15 cellular contexts compared by ENCODE assay signal in genomic region chr10:42795701-42796100, GRCh38. TPM values are rescaled to one million over a fixed set of nuclear protein-coding genes. Genes with fewer than 3 reads are reported as not detected.
DNase-seq lines count a peak whose midpoint lies in the region; ATAC-seq, FAIRE-seq and TF ChIP-seq lines count a peak whose summit lies in the region.
"Had no signal": no experiment of that assay in that cellular context is flagged by ENCODE, and none has a peak within 500 bp of the region (broad histone marks: within the 10 kb centered on the region; RNA-seq: fewer than 3 reads in every experiment).

No MANE protein-coding gene starts in this region.

- no peak for ATAC-seq in T-helper 17 cell
- ATAC-seq: A549; CD8-positive, alpha-beta T cell; HCT116 had no signal

- TF ChIP-seq POLR2A in GM12891 (IDR thresholded peaks at IDR 0.05; ENCODE audit: low read depth, low read length): no peak

- H3K27me3 Mint-ChIP-seq in T-helper 17 cell: no peaks in the 10 kb centered on the region

- DNase-seq in T-helper 17 cell (no peak), foreskin melanocyte (peak; percentile 70), putamen (ENCODE audit: low spot score) (peak; percentile 18), GM19238 (ENCODE audit: insufficient read length, low spot score) (no peak), GM12891 (ENCODE audit: insufficient read length, low spot score) (no peak)
- DNase-seq in stimulated activated CD4-positive, alpha-beta T cell treated with anti-CD3 and anti-CD28 coated beads, Interleukin-15, amount 100 ng/mL, for 24 hours: no peak
- DNase-seq: Caco-2; CD8-positive, alpha-beta T cell; DND-41; GDM1; GM23248 had no signal

- H3K4me1 Mint-ChIP-seq in T-helper 17 cell: peaks cover 19% of the 10 kb centered on the region
- H3K4me1 Mint-ChIP-seq: CD14-positive monocyte had no signal

- H3K4me3 Mint-ChIP-seq in T-helper 17 cell: no peak overlapping the region
- H3K4me3 Mint-ChIP-seq: CD14-positive monocyte; CD8-positive, alpha-beta T cell had no signal

- no peaks in the 10 kb centered on the region for H3K9me3 ChIP-seq in T-helper 17 cell (ENCODE audit: control insufficient read depth, low read length, poor library complexity, severe bottlenecking)
- H3K9me3 ChIP-seq: A549, Caco-2 had no signal

- peak overlapping the region; percentile 9 for H3K27ac Mint-ChIP-seq in T-helper 17 cell
- H3K27ac Mint-ChIP-seq: CD14-positive monocyte; CD8-positive, alpha-beta T cell had no signal

- FAIRE-seq in GM12891 (lab: Jason Lieb, UNC): no peak
- FAIRE-seq: A549, H54 had no signal

- H3K36me3 Mint-ChIP-seq in T-helper 17 cell (ENCODE audit: low read depth): peaks cover 38% of the 10 kb centered on the region

TF ChIP-seq in GM12891, 5 proteins besides CTCF, POLR2A, EP300 and RAD21:
- TF ChIP-seq POU2F2 (IDR thresholded peaks at IDR 0.05; ENCODE audit: low read depth, low read length) (no peak), SPI1 (IDR thresholded peaks at IDR 0.05; ENCODE audit: low read depth, low read length) (no peak)

RNA-seq across cellular contexts. Expression of gene BMS1, which starts 13.1 kb away (rescaled TPM):
- 10 to 100 TPM; 13.0 to 14.2 TPM for total RNA-seq in T-helper 17 cell
- polyA plus RNA-seq in GM12891 (2012; ENCODE audit: low read depth, missing spikeins): 13.7 TPM

Comparison
In these comparisons a context has a peak if more than half of its experiments do, and no peak if none do; other contexts are left out.
1. DNase-seq: peak in foreskin melanocyte (single experiment) and putamen (single experiment); none in T-helper 17 cell (0 of 3), GM19238 (single experiment), GM12891 (single experiment) and stimulated activated CD4-positive, alpha-beta T cell treated with anti-CD3 and anti-CD28 coated beads, Interleukin-15, amount 100 ng/mL, for 24 hours (single experiment).